ENCODE assay signal across 8 cellular contexts in genomic region chr15:78298983-78299301, GRCh38. TPM values are rescaled to one million over a fixed set of nuclear protein-coding genes. Genes with fewer than 3 reads are reported as not detected.
A peak's percentile ranks its signal among the peaks of the same experiment; 100 is the strongest.
DNase-seq lines count a peak whose midpoint lies in the region; ATAC-seq and TF ChIP-seq lines count a peak whose summit lies in the region.

No MANE protein-coding gene starts in this region.

- CTCF ChIA-PET in WTC11 (lab: Charles Lee) = interaction anchor here (1.0 to 1.7 kb wide), 11 partner anchors 9 to 512 kb away, joined by 3 to 11 read pairs (median 4); partner anchors contain the start of gene ADAMTS7

- H3K4me3 Mint-ChIP-seq in WTC11 = peak overlapping the region; percentile 95

- peak overlapping the region; percentile 86 for H3K4me3 ChIP-seq in cardiac muscle cell

- H3K9me3 ChIP-seq in cardiac muscle cell (ENCODE audit: low read depth) = no peaks in the 10 kb centered on the region

- POLR2A ChIA-PET in WTC11 (lab: Charles Lee) = interaction anchor here (1.0 to 1.1 kb wide), 4 partner anchors 139 to 266 kb away, joined by 3 to 5 read pairs (median 3); partner anchors contain the start of genes CHRNA5, HYKK and IREB2

- H3K4me1 Mint-ChIP-seq in WTC11 = peaks cover under 1% of the 10 kb centered on the region

- H3K27me3 Mint-ChIP-seq in WTC11 (ENCODE audit: low read depth) = peaks cover 12% of the 10 kb centered on the region

- ATAC-seq in activated CD4-positive, CD25-positive, alpha-beta regulatory T cell treated with anti-CD3 and anti-CD28 coated beads, Interleukin-2, amount 50 U/mL, for 24 hours = peak; percentile 28 to 30
- ATAC-seq in HG03103 (IDR thresholded peaks at IDR 0.05; ENCODE audit: low read depth, unreplicated experiment) (peak; percentile 16), WTC11 (peak; percentile 20)

- peak overlapping the region; percentile 91 for H3K27ac Mint-ChIP-seq in WTC11

- DNase-seq in activated CD4-positive, CD25-positive, alpha-beta regulatory T cell (lab: John Stamatoyannopoulos, UW) = no peak
- DNase-seq in WTC11 (ENCODE audit: low spot score) = no peak
- peak; percentile 27 to 34 for DNase-seq in cardiac muscle cell (ENCODE audit: low read depth in 1 of 2, low spot score in 1 of 2)
- DNase-seq in renal cortical epithelial cell (ENCODE audit: low read depth) = peak; percentile 18
- no peak for DNase-seq in UCSD-AML1 (lab: John Stamatoyannopoulos, UW; ENCODE audit: unreplicated experiment)
- DNase-seq in DMS153 treated with DMSO at 0.1 percent for 48 hours (lab: John Stamatoyannopoulos, UW; ENCODE audit: unreplicated experiment) = no peak

- H3K36me3 ChIP-seq in cardiac muscle cell = no peaks in the 10 kb centered on the region

- peak overlapping the region; percentile 78 for H3K27ac ChIP-seq in cardiac muscle cell

- H3K9me3 Mint-ChIP-seq in WTC11 = no peaks in the 10 kb centered on the region

- peaks cover 7% of the 10 kb centered on the region for H3K4me1 ChIP-seq in cardiac muscle cell (ENCODE audit: low read depth)

- TF ChIP-seq CTCF in WTC11 (IDR thresholded peaks at IDR 0.05) (no peak), cardiac muscle cell (IDR thresholded peaks at IDR 0.05; ENCODE audit: low read depth, low read length) (no peak)

- peaks cover 23% of the 10 kb centered on the region for H3K27me3 ChIP-seq in cardiac muscle cell

- H3K36me3 Mint-ChIP-seq in WTC11 = peaks cover 5% of the 10 kb centered on the region; the same call in 1 of the 2 replicates

TF ChIP-seq in WTC11, 78 proteins besides CTCF, POLR2A, EP300 and RAD21:
- no peak for TF ChIP-seq SMAD4 (CRISPR knock-in tag; IDR thresholded peaks at IDR 0.05)
- TF ChIP-seq MYBL2 (CRISPR knock-in tag; IDR thresholded peaks at IDR 0.05) = no peak
- no peak for TF ChIP-seq E2F5 (CRISPR knock-in tag; IDR thresholded peaks at IDR 0.05)
- no peak for TF ChIP-seq ZNF423 (CRISPR knock-in tag; IDR thresholded peaks at IDR 0.05)
- TF ChIP-seq JUN (CRISPR knock-in tag; IDR thresholded peaks at IDR 0.05) = no peak
- no peak for TF ChIP-seq USF1 (CRISPR knock-in tag; IDR thresholded peaks at IDR 0.05)
- TF ChIP-seq NR2C2 (CRISPR knock-in tag; IDR thresholded peaks at IDR 0.05) = no peak
- TF ChIP-seq ZNF317 (CRISPR knock-in tag; IDR thresholded peaks at IDR 0.05; ENCODE audit: borderline replicate concordance, low read depth) = no peak
- TF ChIP-seq JAZF1 (CRISPR knock-in tag; IDR thresholded peaks at IDR 0.05) = no peak
- no peak for TF ChIP-seq RELA (CRISPR knock-in tag; IDR thresholded peaks at IDR 0.05; ENCODE audit: borderline replicate concordance)
- no peak for TF ChIP-seq MLX (CRISPR knock-in tag; IDR thresholded peaks at IDR 0.05)
- TF ChIP-seq RORB (CRISPR knock-in tag; IDR thresholded peaks at IDR 0.05) = no peak
- no peak for TF ChIP-seq ZMAT4 (CRISPR knock-in tag; IDR thresholded peaks at IDR 0.05)
- TF ChIP-seq ZNF396 (CRISPR knock-in tag; IDR thresholded peaks at IDR 0.05; ENCODE audit: borderline replicate concordance) = no peak

RNA-seq across cellular contexts. Expression of gene SKIC8, which starts 0.5 kb away (rescaled TPM):
- total RNA-seq in WTC11 (2021) = 49.5 to 55.6 TPM (median 50.9 TPM) in 3 replicates
- total RNA-seq in cardiac muscle cell = 61.5 and 71.9 TPM in 2 replicates
- 80.8 and 113 TPM in 2 replicates for polyA plus RNA-seq in cardiac muscle cell
- 60.6 and 89.1 TPM in 2 replicates for total RNA-seq in renal cortical epithelial cell

RNA-seq across cellular contexts. Expression of gene DNAJA4, which starts 34.6 kb away (rescaled TPM):
- total RNA-seq in WTC11 (2021) (7.8 to 10.1 TPM (median 9.8 TPM) in 3 replicates), cardiac muscle cell (1.4 and 3.2 TPM in 2 replicates), renal cortical epithelial cell (3.3 and 11.1 TPM in 2 replicates)
- 3.4 and 4.9 TPM in 2 replicates for polyA plus RNA-seq in cardiac muscle cell

RNA-seq across cellular contexts. Expression of gene CRABP1, which starts 41.2 kb away (rescaled TPM):
- total RNA-seq in WTC11 (2021) = 374 to 444 TPM (median 377 TPM) in 3 replicates
- 12.8 and 28.2 TPM in 2 replicates for total RNA-seq in cardiac muscle cell
- 8.7 and 22.9 TPM in 2 replicates for polyA plus RNA-seq in cardiac muscle cell
- not detected in 2 replicates for total RNA-seq in renal cortical epithelial cell

Comparison
In these comparisons a context has a peak if more than half of its experiments do, and no peak if none do; other contexts are left out.
1. DNase-seq: peak in cardiac muscle cell (2 of 2) and renal cortical epithelial cell (single experiment); none in activated CD4-positive, CD25-positive, alpha-beta regulatory T cell (0 of 4), WTC11 (single experiment), UCSD-AML1 (single experiment) and DMS153 treated with DMSO at 0.1 percent for 48 hours (single experiment).
2. RNA of gene CRABP1, which starts 41.2 kb away (total RNA-seq): 374 to 444 TPM in WTC11 and 12.8 to 28.2 TPM in cardiac muscle cell; not detected in renal cortical epithelial cell; every median in the first group is over 10 times any median in the second.
3. Peak in every context shown above with its lines, with median percentiles within 50 percentile points of each other: ATAC-seq.